Comparison of ENCODE assay signal across 22 cellular contexts in the genomic region with DNA sequence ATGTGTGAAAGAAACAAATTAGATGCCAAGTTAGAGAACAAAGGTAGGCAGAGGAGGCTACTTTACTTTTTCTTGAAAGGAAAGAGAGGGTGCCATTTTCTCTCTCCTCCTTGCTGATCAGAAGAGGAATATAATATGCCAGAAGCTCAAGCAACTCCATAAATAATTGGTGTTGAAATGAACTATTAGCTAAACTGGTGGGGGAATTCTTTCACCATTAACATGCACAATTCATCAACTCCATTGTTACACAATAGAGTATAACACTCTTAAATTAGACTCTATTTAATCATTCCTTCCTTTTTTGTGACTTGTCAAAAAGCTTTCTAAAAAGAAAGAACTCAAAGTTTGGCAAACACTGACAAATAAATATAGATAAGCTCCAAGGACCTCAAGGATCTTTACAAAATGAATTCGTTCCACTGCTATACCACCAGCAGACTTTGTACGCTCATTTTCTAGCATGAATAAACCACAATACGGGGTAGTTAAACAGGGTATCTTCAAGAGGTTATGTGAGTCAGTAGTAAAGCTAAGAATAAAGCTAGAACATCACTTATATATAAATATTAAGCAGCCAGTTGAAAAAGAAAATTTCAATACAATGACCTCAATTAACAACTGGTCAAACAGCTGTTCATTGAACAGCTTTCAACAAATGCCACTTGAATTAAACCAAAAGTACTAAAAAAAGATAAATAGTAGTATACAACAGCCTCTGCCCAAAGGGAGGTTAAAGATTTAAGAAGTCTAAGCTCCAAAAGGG. TPM values are rescaled to one million over a fixed set of nuclear protein-coding genes. Genes with fewer than 3 reads are reported as not detected.
DNase-seq lines count a peak whose midpoint lies in the region; ATAC-seq, FAIRE-seq and TF ChIP-seq lines count a peak whose summit lies in the region.
"Had no signal": no experiment of that assay in that cellular context is flagged by ENCODE, and none has a peak within 500 bp of the region (broad histone marks: within the 10 kb centered on the region; RNA-seq: fewer than 3 reads in every experiment).

No MANE protein-coding gene starts in this region.

- no peak for TF ChIP-seq CTCF in K562 (IDR thresholded peaks at IDR 0.05 in 2 of 3, conservative IDR thresholded peaks at IDR 0.05 in 1 of 3; ENCODE audit: insufficient read depth in 2 of 3, low read depth in 1 of 3, low read length in 3 of 3)
- TF ChIP-seq CTCF in progenitor cell of endocrine pancreas (IDR thresholded peaks at IDR 0.05; ENCODE audit: unreplicated experiment): no peak

- no TSS peak for BruUV-seq in K562 (replicated peaks; lab: Mats Ljungman, UMichigan)

- in situ Hi-C loops in K562 (cut with MboI): no loop called here
- in situ Hi-C loops in ACHN (cut with HindIII; ENCODE audit: low pct_ligation_motif_present, low pct_unique_long_range_greater_than_20kb, low sequenced_read_pairs): no loop called here

- H4K20me1 ChIP-seq in K562 (replicated peaks; ENCODE audit: control insufficient read depth, insufficient read depth, low read length): no peaks in the 10 kb centered on the region

- no peak overlapping the region for H2AFZ ChIP-seq in K562 (ENCODE audit: low read depth, low read length)
- H2AFZ ChIP-seq: PC-9 had no signal

- no peaks in the 10 kb centered on the region for H3K27me3 Mint-ChIP-seq in progenitor cell of endocrine pancreas
- H3K27me3 Mint-ChIP-seq: CD8-positive, alpha-beta memory T cell had no signal

- DNase-seq in NOMO-1 treated with DMSO at 0.1 percent for 48 hours (lab: John Stamatoyannopoulos, UW; ENCODE audit: unreplicated experiment) (peak; percentile 24), NOMO-1 treated with dmso at 0.1 percent for 144 hours (lab: John Stamatoyannopoulos, UW; ENCODE audit: unreplicated experiment) (no peak), GM19239 (ENCODE audit: insufficient read length, low spot score) (no peak), K562 (ENCODE audit: extremely low read depth in 1 of 4, low spot score in 3 of 4) (no peak), progenitor cell of endocrine pancreas (ENCODE audit: low spot score, unreplicated experiment) (no peak), ACHN (no peak), GF-D8 (lab: John Stamatoyannopoulos, UW) (no peak), GDM1 (lab: John Stamatoyannopoulos, UW) (no peak)
- DNase-seq: 8988T; C1 segment of cervical spinal cord; CD8-positive, alpha-beta memory T cell; DMS79; KBM-7; NCI-H1417 treated with DMSO at 0.1 percent for 48 hours; NCI-H187 treated with DMSO at 0.1 percent for 48 hours; NCI-H2227 treated with DMSO at 0.1 percent for 48 hours; NCI-H524; NCI-H82; PC-9; SIG-M5 had no signal

- H3K9me3 Mint-ChIP-seq in progenitor cell of endocrine pancreas (ENCODE audit: low read depth): no peaks in the 10 kb centered on the region
- H3K9me3 Mint-ChIP-seq: CD8-positive, alpha-beta memory T cell had no signal

- intact Hi-C loops in K562 (cut with micrococcal nuclease): no loop called here

- TF ChIP-seq EP300 in K562 (IDR thresholded peaks at IDR 0.05; ENCODE audit: low read length): no peak

- no peaks in the 10 kb centered on the region for H3K36me3 ChIP-seq in K562 (ENCODE audit: control insufficient read depth, insufficient read depth, low read length)

- H3K27ac ChIP-seq in K562 (ENCODE audit: extremely low read depth, low read depth, low read length): no peak overlapping the region
- H3K27ac ChIP-seq: PC-9, RWPE1 had no signal

- peaks cover 1% of the 10 kb centered on the region for H3K36me3 Mint-ChIP-seq in progenitor cell of endocrine pancreas (ENCODE audit: insufficient read depth)

- H3K4me3 Mint-ChIP-seq in progenitor cell of endocrine pancreas (ENCODE audit: low read depth): no peak overlapping the region

- no peaks in the 10 kb centered on the region for H3K27me3 ChIP-seq in K562 (ENCODE audit: control insufficient read depth in 2 of 2, insufficient read depth in 2 of 2, low read length in 2 of 2)

- no peaks in the 10 kb centered on the region for H3K9me1 ChIP-seq in K562 (ENCODE audit: control insufficient read depth, insufficient read depth, low read length)

- H3K79me2 ChIP-seq in K562 (ENCODE audit: control insufficient read depth, insufficient read depth, low read length): peaks cover 5% of the 10 kb centered on the region; the same call in 1 of the 3 replicates

- no peaks in the 10 kb centered on the region for H3K9me3 ChIP-seq in K562 (replicated peaks; ENCODE audit: control insufficient read depth, insufficient read depth, low read depth, low read length)

- peaks cover 40% of the 10 kb centered on the region for H3K4me1 Mint-ChIP-seq in progenitor cell of endocrine pancreas (ENCODE audit: low read depth)

- no peak for TF ChIP-seq RAD21 in K562 (CRISPR knock-in tag; conservative IDR thresholded peaks at IDR 0.05 in 1 of 2, IDR thresholded peaks at IDR 0.05 in 1 of 2)

- no peak for TF ChIP-seq POLR2A in K562 (conservative IDR thresholded peaks at IDR 0.05)

- no peak for ATAC-seq in K562

- H3K27ac Mint-ChIP-seq in progenitor cell of endocrine pancreas: peak overlapping the region; percentile 75

- no peak overlapping the region for H3K9ac ChIP-seq in K562 (ENCODE audit: insufficient read depth in 1 of 2, low read depth in 2 of 2, low read length in 2 of 2)

- WGBS in K562 (ENCODE audit: insufficient coverage, low coverage, missing lambda C conversion rate): 75% methylated on average over 3 of the region's 3 CpGs

- H3K4me3 ChIP-seq in K562: no peak overlapping the region
- H3K4me3 ChIP-seq: PC-9 had no signal

- no peak overlapping the region for H3K4me2 ChIP-seq in K562 (ENCODE audit: insufficient read depth, low read length)
- H3K4me2 ChIP-seq: PC-9 had no signal

- CTCF ChIA-PET in K562 (lab: Yijun Ruan, JAX; ENCODE audit: low intra/inter-chr PET ratio): no interaction called here

- FAIRE-seq in GM19239 (lab: Jason Lieb, UNC) (peak; percentile 64), K562 (lab: Jason Lieb, UNC) (no peak)
- FAIRE-seq: H1 had no signal

- peaks cover 5 to 20% of the 10 kb centered on the region in 2 experiments; a peak in 3 of 5 replicates for H3K4me1 ChIP-seq in K562 (replicated peaks in 1 of 2; ENCODE audit: control insufficient read depth in 2 of 2, insufficient read depth in 2 of 2, low read length in 2 of 2)

- POLR2A ChIA-PET in K562 (lab: Yijun Ruan, JAX): no interaction called here

TF ChIP-seq in K562, 482 proteins besides CTCF, POLR2A, EP300 and RAD21:
- TF ChIP-seq DACH1 (IDR thresholded peaks at IDR 0.05; ENCODE audit: partially characterized antibody): peak; percentile 27
- TF ChIP-seq, protein P1, sequence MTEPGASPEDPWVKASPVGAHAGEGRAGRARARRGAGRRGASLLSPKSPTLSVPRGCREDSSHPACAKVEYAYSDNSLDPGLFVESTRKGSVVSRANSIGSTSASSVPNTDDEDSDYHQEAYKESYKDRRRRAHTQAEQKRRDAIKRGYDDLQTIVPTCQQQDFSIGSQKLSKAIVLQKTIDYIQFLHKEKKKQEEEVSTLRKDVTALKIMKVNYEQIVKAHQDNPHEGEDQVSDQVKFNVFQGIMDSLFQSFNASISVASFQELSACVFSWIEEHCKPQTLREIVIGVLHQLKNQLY (CRISPR knock-in tag; conservative IDR thresholded peaks at IDR 0.05): no peak

RNA-seq across cellular contexts. Expression of gene TRAK2, which starts 6.4 kb away (rescaled TPM):
- 19.4 and 45.0 TPM in 2 replicates for total RNA-seq in K562 (2011; cell fraction: chromatin; rRNA removed; ENCODE audit: low replicate concordance)
- 7.0 and 10.0 TPM in 2 replicates for total RNA-seq in K562 (2011; cell fraction: nucleolus; rRNA removed)
- total RNA-seq in K562 (2011; cell fraction: nucleoplasm; rRNA removed): 16.4 and 22.6 TPM in 2 replicates
- total RNA-seq in K562 (2014; rRNA removed) (4.8 and 4.9 TPM in 2 replicates), K562 (2014; rRNA removed; fragmentation: Illumina TruSeq; extraction: Trizol) (10.4 and 11.0 TPM in 2 replicates), K562 (2015; rRNA removed; fragmentation: Illumina TruSeq; extraction: Trizol) (7.1 and 7.3 TPM in 2 replicates), K562 (2021) (8.5 and 8.6 TPM in 2 replicates), progenitor cell of endocrine pancreas (17.9 and 18.2 TPM in 2 replicates)
- polyA plus RNA-seq in K562 (2011; rRNA removed) (8.1 and 9.0 TPM in 2 replicates), K562 (2014; fragmentation: Illumina TruSeq; extraction: Trizol) (7.9 and 9.3 TPM in 2 replicates), K562 (2014; fragmentation: Nextera tagmentation; extraction: Ambion mirVana) (1 to 10 TPM; 3.4 to 5.6 TPM), K562 (2014; rRNA removed) (6.5 and 6.7 TPM in 2 replicates)
- 2.4 and 4.6 TPM in 2 replicates for polyA plus RNA-seq in K562 (2011; cell fraction: cytosol; rRNA removed)
- polyA plus RNA-seq in K562 (2011; cell fraction: nucleus; rRNA removed): 11.1 and 18.4 TPM in 2 replicates
- 4.5 and 18.2 TPM in 2 replicates for polyA plus RNA-seq in K562 (2012)
- polyA minus RNA-seq in K562 (2011; rRNA and poly(A)+ RNA removed): 22.7 and 29.0 TPM in 2 replicates
- 2.9 and 6.2 TPM in 2 replicates for polyA minus RNA-seq in K562 (2011; cell fraction: cytosol; rRNA and poly(A)+ RNA removed)
- 13.2 and 36.2 TPM in 2 replicates for polyA minus RNA-seq in K562 (2011; cell fraction: nucleus; rRNA and poly(A)+ RNA removed)

RNA-seq across cellular contexts. Expression of gene STRADB, which starts 6.7 kb away (rescaled TPM):
- 9.3 and 17.8 TPM in 2 replicates for total RNA-seq in K562 (2011; cell fraction: chromatin; rRNA removed; ENCODE audit: low replicate concordance)
- 3.2 and 4.6 TPM in 2 replicates for total RNA-seq in K562 (2011; cell fraction: nucleolus; rRNA removed)
- total RNA-seq in K562 (2011; cell fraction: nucleoplasm; rRNA removed): 8.6 and 15.1 TPM in 2 replicates
- total RNA-seq in K562 (2014; rRNA removed) (10.1 and 12.2 TPM in 2 replicates), K562 (2014; rRNA removed; fragmentation: Illumina TruSeq; extraction: Trizol) (26.4 and 27.6 TPM in 2 replicates), K562 (2015; rRNA removed; fragmentation: Illumina TruSeq; extraction: Trizol) (28.6 and 30.6 TPM in 2 replicates), K562 (2021) (15.7 and 16.5 TPM in 2 replicates), progenitor cell of endocrine pancreas (48.2 and 51.0 TPM in 2 replicates)
- polyA plus RNA-seq in K562 (2011; rRNA removed) (21.3 and 22.0 TPM in 2 replicates), K562 (2014; fragmentation: Illumina TruSeq; extraction: Trizol) (22.4 and 27.5 TPM in 2 replicates), K562 (2014; fragmentation: Nextera tagmentation; extraction: Ambion mirVana) (1 to 10 TPM; 6.9 to 9.1 TPM), K562 (2014; rRNA removed) (11.3 and 21.0 TPM in 2 replicates)
- polyA plus RNA-seq in K562 (2011; cell fraction: cytosol; rRNA removed): 5.8 and 13.3 TPM in 2 replicates
- polyA plus RNA-seq in K562 (2011; cell fraction: nucleus; rRNA removed): 9.0 and 16.4 TPM in 2 replicates
- 18.4 and 29.0 TPM in 2 replicates for polyA plus RNA-seq in K562 (2012)
- 15.7 and 16.3 TPM in 2 replicates for polyA minus RNA-seq in K562 (2011; rRNA and poly(A)+ RNA removed)
- 6.3 and 11.7 TPM in 2 replicates for polyA minus RNA-seq in K562 (2011; cell fraction: cytosol; rRNA and poly(A)+ RNA removed)
- polyA minus RNA-seq in K562 (2011; cell fraction: nucleus; rRNA and poly(A)+ RNA removed): 3.6 and 8.8 TPM in 2 replicates
